ENCODE assay signal across 17 cellular contexts in the genomic region with DNA sequence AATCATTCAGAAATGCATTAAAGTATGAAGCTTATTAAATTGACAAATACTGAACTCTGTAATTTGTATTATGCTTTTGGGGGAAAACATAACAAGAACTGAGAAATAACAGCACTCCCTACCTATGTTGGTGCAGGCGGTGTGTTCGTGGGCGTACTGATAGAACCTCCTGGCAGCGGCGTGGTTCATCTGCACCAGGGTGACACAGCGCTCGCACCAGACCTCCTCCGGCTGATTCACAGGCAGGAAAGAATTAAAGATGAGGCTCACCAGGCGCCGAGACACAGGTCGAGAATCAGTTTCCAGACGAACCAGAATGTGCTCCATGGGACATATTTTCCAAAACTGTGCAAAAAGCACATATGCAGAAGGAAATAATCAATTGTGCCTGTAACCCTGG. TPM values are rescaled to one million over a fixed set of nuclear protein-coding genes. Genes with fewer than 3 reads are reported as not detected.
DNase-seq lines count a peak whose midpoint lies in the region; ATAC-seq and TF ChIP-seq lines count a peak whose summit lies in the region.
"Had no signal": no experiment of that assay in that cellular context is flagged by ENCODE, and none has a peak within 500 bp of the region (broad histone marks: within the 10 kb centered on the region; RNA-seq: fewer than 3 reads in every experiment).

No MANE protein-coding gene starts in this region.

- H3K4me2 ChIP-seq in IMR-90 (ENCODE audit: low read depth, low read length) = no peak overlapping the region
- H3K4me2 ChIP-seq: PC-9 had no signal

- H3K4me3 ChIP-seq in IMR-90 (ENCODE audit: insufficient read depth, low read depth, low read length) = no peak overlapping the region
- H3K4me3 ChIP-seq: PC-9 had no signal

- peaks cover 49% of the 10 kb centered on the region for H3K36me3 Mint-ChIP-seq in activated naive CD4-positive, alpha-beta T cell treated with anti-CD3 and anti-CD28 coated beads, Interleukin-2, amount 10 ng/mL, durations not matched to agents 7 days and 5 days
- peaks cover 10% of the 10 kb centered on the region for H3K36me3 Mint-ChIP-seq in T-helper 17 cell (ENCODE audit: low read depth)

- TF ChIP-seq POLR2A in IMR-90 (IDR thresholded peaks at IDR 0.05; ENCODE audit: low read depth, low read length) = no peak

- dilution Hi-C loops in IMR-90 (cut with HindIII; ENCODE audit: low sequenced_read_pairs, unreplicated experiment) = no loop called here

- no peak overlapping the region for H2AK5ac ChIP-seq in IMR-90 (ENCODE audit: low read depth, low read length)

- no TSS peak for BruUV-seq in IMR-90 (replicated peaks; lab: Mats Ljungman, UMichigan)

- H2BK120ac ChIP-seq in IMR-90 (ENCODE audit: low read depth, low read length) = no peak overlapping the region

- H3K9me3 Mint-ChIP-seq in activated naive CD4-positive, alpha-beta T cell treated with anti-CD3 and anti-CD28 coated beads, Interleukin-2, amount 10 ng/mL, durations not matched to agents 7 days and 5 days = no peaks in the 10 kb centered on the region

- in situ Hi-C loops in IMR-90 (cut with MboI; ENCODE audit: low sequenced_read_pairs) = no loop called here

- no peak overlapping the region for H3K14ac ChIP-seq in IMR-90 (replicated peaks; ENCODE audit: low read depth, low read length)

- WGBS in IMR-90 (ENCODE audit: extremely low coverage in 2 of 2, insufficient read length in 1 of 2), 2 experiments = 100% methylated on average over 2 of the region's 12 CpGs; no CpG with 5 or more reads in 1 of the 2 experiments

- peaks cover 4 to 18% of the 10 kb centered on the region in 2 experiments; a peak in 2 of 4 replicates for H3K79me1 ChIP-seq in IMR-90 (ENCODE audit: low read depth in 1 of 2, low read length in 2 of 2)

- no peak for TF ChIP-seq RAD21 in IMR-90 (IDR thresholded peaks at IDR 0.05; ENCODE audit: low read length)

- ATAC-seq in IMR-90 (ENCODE audit: low read depth) (no peak), T-helper 17 cell (no peak)
- ATAC-seq: HepG2 had no signal

- no peak overlapping the region for H4K91ac ChIP-seq in IMR-90 (ENCODE audit: insufficient read depth, low read depth, low read length)

- H4K20me1 ChIP-seq in IMR-90 (ENCODE audit: insufficient read depth, low read length) = no peaks in the 10 kb centered on the region; the same call in 1 of the 2 replicates

- no peak overlapping the region for H4K5ac ChIP-seq in IMR-90 (ENCODE audit: low read depth, low read length)

- no peak overlapping the region for H3K18ac ChIP-seq in IMR-90 (ENCODE audit: low read depth, low read length)

- TF ChIP-seq CTCF in IMR-90 (conservative IDR thresholded peaks at IDR 0.05; ENCODE audit: low read depth, low read length) = no peak

- peaks cover 7% of the 10 kb centered on the region; the same call in 1 of the 2 replicates for H3K9me1 ChIP-seq in IMR-90 (ENCODE audit: insufficient read depth, low read length)

- H3K4me1 ChIP-seq in IMR-90 (ENCODE audit: control insufficient read depth, insufficient read depth, low read length) = no peaks in the 10 kb centered on the region

- H3K27me3 ChIP-seq in IMR-90 (ENCODE audit: control insufficient read depth, insufficient read depth, low read length) = no peaks in the 10 kb centered on the region

- CTCF ChIA-PET in activated naive CD4-positive, alpha-beta T cell treated with anti-CD3 and anti-CD28 coated beads, Interleukin-2, amount 10 ng/mL, durations not matched to agents 7 days and 5 days (lab: Charles Lee) = no interaction called here
- CTCF ChIA-PET in IMR-90 (lab: Yijun Ruan, JAX) (interaction anchor here (2.0 kb wide), 1 partner anchor 11 kb away, joined by 6 read pairs; no protein-coding TSS in a partner anchor), HEK293T (lab: Yijun Ruan, JAX) (interaction anchor here (1.3 kb wide), 1 partner anchor 17 kb away, joined by 4 read pairs; no protein-coding TSS in a partner anchor)

- H2BK5ac ChIP-seq in IMR-90 (ENCODE audit: low read depth, low read length, poor library complexity, severe bottlenecking) = no peak overlapping the region

- no peak overlapping the region for H3K4ac ChIP-seq in IMR-90 (ENCODE audit: low read depth, low read length)

- H3K27me3 Mint-ChIP-seq in activated naive CD4-positive, alpha-beta T cell treated with anti-CD3 and anti-CD28 coated beads, Interleukin-2, amount 10 ng/mL, durations not matched to agents 7 days and 5 days = no peaks in the 10 kb centered on the region
- no peaks in the 10 kb centered on the region for H3K27me3 Mint-ChIP-seq in T-helper 17 cell
- H3K27me3 Mint-ChIP-seq: B cell; CD4-positive, alpha-beta memory T cell had no signal

- no peak overlapping the region for H3K9ac ChIP-seq in IMR-90 (ENCODE audit: low read depth, low read length)

- no peak overlapping the region for H4K8ac ChIP-seq in IMR-90 (ENCODE audit: low read depth in 2 of 2, low read length in 2 of 2)

- intact Hi-C loops in IMR-90 (cut with micrococcal nuclease) = no loop called here
- intact Hi-C loops in head of caudate nucleus (cut with DNase I) = no loop called here

- H3K9me3 ChIP-seq in IMR-90 (ENCODE audit: control insufficient read depth, insufficient read depth, low read length) (no peaks in the 10 kb centered on the region), T-helper 17 cell (ENCODE audit: control insufficient read depth, low read length, poor library complexity, severe bottlenecking) (no peaks in the 10 kb centered on the region)

- peaks cover 11% of the 10 kb centered on the region for H3K36me3 ChIP-seq in IMR-90 (ENCODE audit: control insufficient read depth, insufficient read depth, low read length)

- no peak overlapping the region for H2BK20ac ChIP-seq in IMR-90 (ENCODE audit: low read depth, low read length)

- H2AFZ ChIP-seq in IMR-90 (replicated peaks; ENCODE audit: low read length, poor library complexity) = peak overlapping the region; percentile 33
- H2AFZ ChIP-seq: PC-9 had no signal

- H3K4me3 Mint-ChIP-seq in activated naive CD4-positive, alpha-beta T cell treated with anti-CD3 and anti-CD28 coated beads, Interleukin-2, amount 10 ng/mL, durations not matched to agents 7 days and 5 days = no peak overlapping the region
- H3K4me3 Mint-ChIP-seq in T-helper 17 cell = peak overlapping the region; percentile 72
- H3K4me3 Mint-ChIP-seq: B cell had no signal

- POLR2A ChIA-PET in IMR-90 (lab: Charles Lee; ENCODE audit: unreplicated experiment) (no interaction called here), HEK293T (lab: Yijun Ruan, JAX) (interaction anchor here (0.9 to 1.0 kb wide), 2 partner anchors 11 to 40 kb away, joined by 3 read pairs; a partner anchor contains a TSS)

- no peak overlapping the region for H2BK15ac ChIP-seq in IMR-90 (ENCODE audit: low read depth, low read length)

- peak overlapping the region; percentile 5 for H3K27ac Mint-ChIP-seq in activated naive CD4-positive, alpha-beta T cell treated with anti-CD3 and anti-CD28 coated beads, Interleukin-2, amount 10 ng/mL, durations not matched to agents 7 days and 5 days
- H3K27ac Mint-ChIP-seq in T-helper 17 cell = peak overlapping the region; percentile 87
- H3K27ac Mint-ChIP-seq: B cell had no signal

- no peak overlapping the region for H3K27ac ChIP-seq in IMR-90 (ENCODE audit: insufficient read depth, low read length)
- H3K27ac ChIP-seq: PC-9 had no signal

- H3K56ac ChIP-seq in IMR-90 (ENCODE audit: extremely low read depth, insufficient read depth, low read length) = no peak overlapping the region

- peaks cover 5% of the 10 kb centered on the region for H3K4me1 Mint-ChIP-seq in activated naive CD4-positive, alpha-beta T cell treated with anti-CD3 and anti-CD28 coated beads, Interleukin-2, amount 10 ng/mL, durations not matched to agents 7 days and 5 days
- peaks cover 29% of the 10 kb centered on the region for H3K4me1 Mint-ChIP-seq in T-helper 17 cell
- H3K4me1 Mint-ChIP-seq: B cell had no signal

- no peak overlapping the region for H2AK9ac ChIP-seq in IMR-90 (replicated peaks; ENCODE audit: low read depth, low read length, poor library complexity)

- no peak for DNase-seq in activated naive CD4-positive, alpha-beta T cell treated with anti-CD3 and anti-CD28 coated beads, Interleukin-2, amount 10 ng/mL, durations not matched to agents 7 days and 5 days
- no peak for DNase-seq in activated naive CD4-positive, alpha-beta T cell (lab: John Stamatoyannopoulos, UW)
- no peak for DNase-seq in IMR-90
- DNase-seq in T-helper 17 cell = no peak
- DNase-seq in head of caudate nucleus = peak; percentile 44 to 94 (median 77)
- no peak for DNase-seq in activated effector memory CD4-positive, alpha-beta T cell treated with anti-CD3 and anti-CD28 coated beads, Interleukin-2, amount 50 U/mL, for 16 hours
- DNase-seq in HEK293T (ENCODE audit: extremely low spot score) = no peak
- DNase-seq in SKM-1 (lab: John Stamatoyannopoulos, UW; ENCODE audit: unreplicated experiment) = no peak
- DNase-seq: Calu3; CD4-positive, alpha-beta memory T cell; NCI-H1092; NCI-H1694; NCI-H510A treated with DMSO at 0.1 percent for 48 hours; NCI-H82; PC-9 had no signal

- no peak overlapping the region for H3K23ac ChIP-seq in IMR-90 (ENCODE audit: low read depth, low read length)

TF ChIP-seq in IMR-90, 13 proteins besides CTCF, POLR2A, EP300 and RAD21 (continues in another document):
- no peak for TF ChIP-seq CEBPB (IDR thresholded peaks at IDR 0.05; ENCODE audit: low read depth, low read length)
- TF ChIP-seq, protein P1, sequence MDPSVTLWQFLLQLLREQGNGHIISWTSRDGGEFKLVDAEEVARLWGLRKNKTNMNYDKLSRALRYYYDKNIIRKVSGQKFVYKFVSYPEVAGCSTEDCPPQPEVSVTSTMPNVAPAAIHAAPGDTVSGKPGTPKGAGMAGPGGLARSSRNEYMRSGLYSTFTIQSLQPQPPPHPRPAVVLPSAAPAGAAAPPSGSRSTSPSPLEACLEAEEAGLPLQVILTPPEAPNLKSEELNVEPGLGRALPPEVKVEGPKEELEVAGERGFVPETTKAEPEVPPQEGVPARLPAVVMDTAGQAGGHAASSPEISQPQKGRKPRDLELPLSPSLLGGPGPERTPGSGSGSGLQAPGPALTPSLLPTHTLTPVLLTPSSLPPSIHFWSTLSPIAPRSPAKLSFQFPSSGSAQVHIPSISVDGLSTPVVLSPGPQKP (IDR thresholded peaks at IDR 0.05; ENCODE audit: borderline replicate concordance, low read depth, low read length) = no peak

TF ChIP-seq in HEK293T, 16 proteins besides CTCF, POLR2A, EP300 and RAD21 (continues in another document):
- TF ChIP-seq CTBP1 (IDR thresholded peaks at IDR 0.05; ENCODE audit: borderline replicate concordance) = no peak
- TF ChIP-seq, protein P2, sequence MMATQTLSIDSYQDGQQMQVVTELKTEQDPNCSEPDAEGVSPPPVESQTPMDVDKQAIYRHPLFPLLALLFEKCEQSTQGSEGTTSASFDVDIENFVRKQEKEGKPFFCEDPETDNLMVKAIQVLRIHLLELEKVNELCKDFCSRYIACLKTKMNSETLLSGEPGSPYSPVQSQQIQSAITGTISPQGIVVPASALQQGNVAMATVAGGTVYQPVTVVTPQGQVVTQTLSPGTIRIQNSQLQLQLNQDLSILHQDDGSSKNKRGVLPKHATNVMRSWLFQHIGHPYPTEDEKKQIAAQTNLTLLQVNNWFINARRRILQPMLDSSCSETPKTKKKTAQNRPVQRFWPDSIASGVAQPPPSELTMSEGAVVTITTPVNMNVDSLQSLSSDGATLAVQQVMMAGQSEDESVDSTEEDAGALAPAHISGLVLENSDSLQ (IDR thresholded peaks at IDR 0.05) = no peak

RNA-seq across cellular contexts. Expression of a gene that starts 40.2 kb away (rescaled TPM):
- total RNA-seq in IMR-90 (2012; rRNA removed) (25.8 and 31.7 TPM in 2 replicates), T-helper 17 cell (10 to 100 TPM in 1 of 2 donors, 1 to 10 TPM in 1; 8.8 to 38.7 TPM)
- 24.6 and 25.6 TPM in 2 replicates for polyA plus RNA-seq in IMR-90 (2012; rRNA removed)
- polyA plus RNA-seq in IMR-90 (2012; cell fraction: cytosol; rRNA removed) = 7.0 and 13.1 TPM in 2 replicates
- polyA plus RNA-seq in IMR-90 (2012; cell fraction: nucleus; rRNA removed; ENCODE audit: low replicate concordance) = 7.8 and 11.2 TPM in 2 replicates

Comparison
In these comparisons a context has a peak if more than half of its experiments do, and no peak if none do; other contexts are left out.
1. DNase-seq: peak in head of caudate nucleus (42 of 42); none in activated naive CD4-positive, alpha-beta T cell treated with anti-CD3 and anti-CD28 coated beads, Interleukin-2, amount 10 ng/mL, durations not matched to agents 7 days and 5 days (single experiment), activated naive CD4-positive, alpha-beta T cell (0 of 4), IMR-90 (single experiment), T-helper 17 cell (0 of 3), activated effector memory CD4-positive, alpha-beta T cell treated with anti-CD3 and anti-CD28 coated beads, Interleukin-2, amount 50 U/mL, for 16 hours (single experiment), HEK293T (single experiment) and SKM-1 (single experiment).